Comparison of ENCODE assay signal across 8 cellular contexts in the genomic region with DNA sequence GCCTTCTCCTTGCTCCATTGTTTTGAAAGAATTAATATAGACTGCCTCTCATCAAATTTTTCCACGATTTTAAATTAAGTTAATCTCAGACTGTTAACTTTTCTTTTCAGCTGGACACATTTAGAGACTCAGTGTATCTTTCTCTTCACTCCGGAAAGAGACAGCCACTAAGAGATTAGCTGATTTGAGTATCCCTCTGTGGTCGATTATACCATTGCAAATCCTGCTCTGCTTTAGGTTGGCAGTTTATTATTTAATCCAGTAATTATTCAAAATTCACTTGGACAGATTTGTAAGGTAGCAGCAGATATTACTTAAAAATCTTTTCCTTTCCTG. TPM values are rescaled to one million over a fixed set of nuclear protein-coding genes. Genes with fewer than 3 reads are reported as not detected.
DNase-seq lines count a peak whose midpoint lies in the region; ATAC-seq and TF ChIP-seq lines count a peak whose summit lies in the region.

No MANE protein-coding gene starts in this region.

- H3K4me3 ChIP-seq in AG04450 (ENCODE audit: low read depth, low read length) (peak overlapping the region; percentile 87), HUES64 (ENCODE audit: low read length) (peak overlapping the region; percentile 93), cardiac fibroblast (replicated peaks in 1 of 2; ENCODE audit: low read depth in 2 of 2, low read length in 2 of 2) (peak overlapping the region; percentile 75 to 88), muscle layer of colon (ENCODE audit: low read depth in 1 of 2, low read length in 2 of 2) (peak overlapping the region; percentile 72 to 83)

- H3K27ac ChIP-seq in AG04450 (ENCODE audit: low read depth, low read length), result no peak overlapping the region
- peak overlapping the region; percentile 96 for H3K27ac ChIP-seq in HUES64 (ENCODE audit: low read depth, low read length)
- H3K27ac ChIP-seq in muscle layer of colon (ENCODE audit: low read depth, low read length), result peak overlapping the region; percentile 95

- H3K36me3 ChIP-seq in HUES64 (ENCODE audit: insufficient read depth, low read length), result peaks cover 26% of the 10 kb centered on the region
- no peaks in the 10 kb centered on the region for H3K36me3 ChIP-seq in muscle layer of colon (ENCODE audit: insufficient read depth, low read length)

- peaks cover 17% of the 10 kb centered on the region for H3K4me1 ChIP-seq in HUES64 (ENCODE audit: insufficient read depth, low read length)
- peaks cover 17% of the 10 kb centered on the region for H3K4me1 ChIP-seq in muscle layer of colon (ENCODE audit: insufficient read depth, low read length)

- 19% methylated on average over 2 of the region's 3 CpGs for WGBS in HUES64

- no peak for DNase-seq in AG04450 (ENCODE audit: low read depth, low spot score)
- DNase-seq in cardiac fibroblast (ENCODE audit: low read depth in 2 of 2), result peak in 1 of 2 donors; percentile 5
- no peak for DNase-seq in hippocampal formation (lab: John Stamatoyannopoulos, UW)
- no peak for DNase-seq in DMS 273 treated with DMSO at 0.1 percent for 48 hours (lab: John Stamatoyannopoulos, UW)

- H3K9ac ChIP-seq in HUES64 (ENCODE audit: low read depth, low read length) (peak overlapping the region; percentile 98), muscle layer of colon (ENCODE audit: low read length) (peak overlapping the region; percentile 71)

- POLR2A ChIA-PET in AG04450 (lab: Yijun Ruan, JAX), result interaction anchor here (2.0 to 2.7 kb wide), 2 partner anchors 23 to 29 kb away, joined by 8 to 22 read pairs; a partner anchor contains a TSS

- ATAC-seq in HG02642 (IDR thresholded peaks at IDR 0.05; ENCODE audit: poor library complexity, unreplicated experiment) (no peak), GM19023 (IDR thresholded peaks at IDR 0.05; ENCODE audit: unreplicated experiment) (no peak)

- H3K9me3 ChIP-seq in AG04450 (ENCODE audit: control insufficient read depth, insufficient read depth, low read length) (no peaks in the 10 kb centered on the region), HUES64 (ENCODE audit: insufficient read depth, low read depth, low read length) (no peaks in the 10 kb centered on the region), muscle layer of colon (ENCODE audit: low read length) (no peaks in the 10 kb centered on the region)

- CTCF ChIA-PET in AG04450 (lab: Charles Lee), result interaction anchor here (0.9 to 2.5 kb wide), 5 partner anchors 9 to 76 kb away, joined by 3 to 25 read pairs (median 7); no protein-coding TSS in a partner anchor

- no peaks in the 10 kb centered on the region for H3K27me3 ChIP-seq in AG04450 (ENCODE audit: control insufficient read depth, insufficient read depth, low read length)
- H3K27me3 ChIP-seq in HUES64 (ENCODE audit: insufficient read depth, low read length), result no peaks in the 10 kb centered on the region
- H3K27me3 ChIP-seq in muscle layer of colon (ENCODE audit: control insufficient read depth in 1 of 2, insufficient read depth in 2 of 2, low read length in 2 of 2), result no peaks in the 10 kb centered on the region

- TF ChIP-seq CTCF in AG04450 (IDR thresholded peaks at IDR 0.05; ENCODE audit: low read depth, low read length) (no peak), cardiac fibroblast (IDR thresholded peaks at IDR 0.05; ENCODE audit: low read depth, low read length) (no peak)

RNA-seq across cellular contexts. Expression of a gene that starts 0.6 kb away (rescaled TPM):
- polyA plus RNA-seq in AG04450 (2011; rRNA removed), result 101 and 147 TPM in 2 replicates
- 36.7 and 88.3 TPM in 2 replicates for polyA minus RNA-seq in AG04450 (2011; rRNA and poly(A)+ RNA removed)
- polyA plus RNA-seq in HUES64 (2013, experiment 1 of 2), result 24.0 TPM
- polyA plus RNA-seq in HUES64 (2013, experiment 2 of 2), result 29.9 TPM

RNA-seq across cellular contexts. Expression of a gene that starts 29.2 kb away (rescaled TPM):
- 11.3 and 15.4 TPM in 2 replicates for polyA plus RNA-seq in AG04450 (2011; rRNA removed)
- 4.2 and 6.0 TPM in 2 replicates for polyA minus RNA-seq in AG04450 (2011; rRNA and poly(A)+ RNA removed)
- polyA plus RNA-seq in HUES64 (2013, experiment 1 of 2), result 1.4 TPM
- 0.89 TPM for polyA plus RNA-seq in HUES64 (2013, experiment 2 of 2)

RNA-seq across cellular contexts. Expression of a gene that starts 48.0 kb away (rescaled TPM):
- 20.6 and 29.4 TPM in 2 replicates for polyA plus RNA-seq in AG04450 (2011; rRNA removed)
- polyA minus RNA-seq in AG04450 (2011; rRNA and poly(A)+ RNA removed), result 9.1 and 18.2 TPM in 2 replicates
- polyA plus RNA-seq in HUES64 (2013, experiment 1 of 2), result 2.7 TPM
- 4.5 TPM for polyA plus RNA-seq in HUES64 (2013, experiment 2 of 2)

RNA-seq across cellular contexts. Expression of a gene that starts 48.1 kb away (rescaled TPM):
- 9.1 and 15.2 TPM in 2 replicates for polyA plus RNA-seq in AG04450 (2011; rRNA removed)
- 15.0 and 23.5 TPM in 2 replicates for polyA minus RNA-seq in AG04450 (2011; rRNA and poly(A)+ RNA removed)
- polyA plus RNA-seq in HUES64 (2013, experiment 1 of 2), result 12.8 TPM
- 10.0 TPM for polyA plus RNA-seq in HUES64 (2013, experiment 2 of 2)
